ENCODE assay signal across 1 cellular context in genomic region chr9:35665471-35665818, GRCh38.
TF ChIP-seq lines count a peak whose summit lies in the region.

No MANE protein-coding gene starts in this region.

TF ChIP-seq in K562, 482 proteins besides CTCF, POLR2A, EP300 and RAD21:
- TF ChIP-seq ZFX (CRISPR knock-in tag; IDR thresholded peaks at IDR 0.05) (peak; percentile 3; the same call in 1 of the 2 replicates), BRD4 (IDR thresholded peaks at IDR 0.05) (no peak), ZNF511 (CRISPR knock-in tag; IDR thresholded peaks at IDR 0.05) (no peak), SRSF9 (IDR thresholded peaks at IDR 0.05; ENCODE audit: borderline replicate concordance, low read depth, low read length) (no peak), PHB (CRISPR knock-in tag; IDR thresholded peaks at IDR 0.05) (no peak), ZBTB11 (CRISPR knock-in tag; IDR thresholded peaks at IDR 0.05) (peak in 1 of 3 experiments; percentile 20; a peak in 1 of 6 replicates), NFIC (IDR thresholded peaks at IDR 0.05) (peak; percentile 78; the same call in 1 of the 2 replicates)
TF ChIP-seq in K562: peak in this region for 3.
